ENCODE assay signal across 22 cellular contexts in genomic region chr6:92231220-92231701, GRCh38.
A peak's percentile ranks its signal among the peaks of the same experiment; 100 is the strongest.
DNase-seq lines count a peak whose midpoint lies in the region; ATAC-seq, FAIRE-seq and TF ChIP-seq lines count a peak whose summit lies in the region.
"Had no signal": no experiment of that assay in that cellular context is flagged by ENCODE, and none has a peak within 500 bp of the region (broad histone marks: within the 10 kb centered on the region; RNA-seq: fewer than 3 reads in every experiment).

No MANE protein-coding gene starts in this region.

- H2AFZ ChIP-seq in GM12878 (ENCODE audit: control insufficient read depth, low read depth, low read length): no peak overlapping the region

- in situ Hi-C loops in GM12878 (cut with MboI): no loop called here

- no peak overlapping the region for H3K4me3 ChIP-seq in GM12878
- H3K4me3 ChIP-seq: spleen, upper lobe of left lung had no signal

- no peaks in the 10 kb centered on the region for H3K27me3 ChIP-seq in GM12878 (replicated peaks in 1 of 2; ENCODE audit: control insufficient read depth in 2 of 2, insufficient read depth in 2 of 2, low read length in 1 of 2)
- H3K27me3 ChIP-seq: spleen, upper lobe of left lung had no signal

- no peak overlapping the region for H3K9ac ChIP-seq in GM12878 (ENCODE audit: control insufficient read depth, insufficient read depth, low read length)

- intact Hi-C loops in GM12878 (cut with micrococcal nuclease; ENCODE audit: unreplicated experiment): loop anchor here (10.0 kb wide), 1 partner anchor 746 kb away; no protein-coding TSS in a partner anchor

- no peaks in the 10 kb centered on the region for H3K27me3 Mint-ChIP-seq in activated CD4-positive, alpha-beta memory T cell treated with anti-CD3 and anti-CD28 coated beads, Interleukin-2, amount 10 ng/mL, durations not matched to agents 7 days and 5 days
- H3K27me3 Mint-ChIP-seq: activated CD4-positive, alpha-beta T cell treated with anti-CD3 and anti-CD28 coated beads for 36 hours; activated naive CD8-positive, alpha-beta T cell treated with anti-CD3 and anti-CD28 coated beads for 36 hours; CD8-positive, alpha-beta memory T cell; IgD-negative memory B cell had no signal

- CTCF ChIA-PET in GM12878 (lab: Yijun Ruan, JAX): interaction anchor here (0.7 to 1.3 kb wide), 5 partner anchors 9 to 119 kb away, joined by 3 to 5 read pairs (median 3); no protein-coding TSS in a partner anchor
- CTCF ChIA-PET in activated CD4-positive, alpha-beta memory T cell treated with anti-CD3 and anti-CD28 coated beads, Interleukin-2, amount 10 ng/mL, durations not matched to agents 7 days and 5 days (lab: Charles Lee): no interaction called here

- H3K27ac Mint-ChIP-seq in activated CD4-positive, alpha-beta memory T cell treated with anti-CD3 and anti-CD28 coated beads, Interleukin-2, amount 10 ng/mL, durations not matched to agents 7 days and 5 days: no peak overlapping the region
- H3K27ac Mint-ChIP-seq: activated CD4-positive, alpha-beta T cell treated with anti-CD3 and anti-CD28 coated beads for 36 hours; activated naive CD8-positive, alpha-beta T cell treated with anti-CD3 and anti-CD28 coated beads for 36 hours; CD8-positive, alpha-beta memory T cell; IgD-negative memory B cell had no signal

- whole genome bisulfite sequencing in GM12878 (ENCODE audit: insufficient coverage, insufficient replicate concordance, low lambda C conversion rate, missing lambda C conversion rate): 45% methylated on average over 1 of the region's 1 CpG

- TF ChIP-seq CTCF in GM12878 (IDR thresholded peaks at IDR 0.05 in 2 of 3, conservative IDR thresholded peaks at IDR 0.05 in 1 of 3; ENCODE audit: control insufficient read depth in 2 of 3, extremely low read depth in 1 of 3, insufficient read depth in 1 of 3, low read depth in 3 of 3, low read length in 3 of 3): no peak

- no peaks in the 10 kb centered on the region for H3K9me3 ChIP-seq in GM12878 (replicated peaks; ENCODE audit: control insufficient read depth, insufficient read depth, low read length)
- H3K9me3 ChIP-seq: spleen, upper lobe of left lung had no signal

- no peak overlapping the region for H3K4me2 ChIP-seq in GM12878 (ENCODE audit: control insufficient read depth, insufficient read depth)

- POLR2A ChIA-PET in GM12878 (lab: Charles Lee): interaction anchor here (1.1 kb wide), 1 partner anchor 9 kb away, joined by 6 read pairs; no protein-coding TSS in a partner anchor
- POLR2A ChIA-PET in activated CD4-positive, alpha-beta memory T cell treated with anti-CD3 and anti-CD28 coated beads, Interleukin-2, amount 10 ng/mL, durations not matched to agents 7 days and 5 days (lab: Charles Lee): no interaction called here

- BruUV-seq in GM12878 (replicated peaks; lab: Mats Ljungman, UMichigan): no TSS peak

- H3K4me1 ChIP-seq in GM12878 (ENCODE audit: control insufficient read depth, insufficient read depth, low read length): no peaks in the 10 kb centered on the region
- H3K4me1 ChIP-seq: spleen, upper lobe of left lung had no signal

- peaks cover 15% of the 10 kb centered on the region for H3K9me3 Mint-ChIP-seq in activated CD4-positive, alpha-beta memory T cell treated with anti-CD3 and anti-CD28 coated beads, Interleukin-2, amount 10 ng/mL, durations not matched to agents 7 days and 5 days

- TF ChIP-seq EP300 in GM12878 (IDR thresholded peaks at IDR 0.05; ENCODE audit: borderline replicate concordance in 1 of 2, control insufficient read depth in 1 of 2, low read depth in 2 of 2, low read length in 2 of 2): peak; percentile 71 to 91; a peak in 3 of 4 replicates

- DNase-seq in NCI-H1092 treated with DMSO at 0.1 percent for 48 hours (lab: John Stamatoyannopoulos, UW): peak; percentile 41
- DNase-seq in NCI-H2107 (lab: John Stamatoyannopoulos, UW): peak; percentile 90
- no peak for DNase-seq in GM12878 (ENCODE audit: low read depth, low spot score)
- no peak for DNase-seq in NCI-H226
- no peak for DNase-seq in activated CD4-positive, alpha-beta memory T cell treated with anti-CD3 and anti-CD28 coated beads, Interleukin-2, amount 10 ng/mL, durations not matched to agents 7 days and 5 days
- DNase-seq in stimulated activated CD4-positive, alpha-beta T cell treated with anti-CD3 and anti-CD28 coated beads, Interleukin-1b, Interleukin-23, amount 100 ng/mL, for 48 hours: no peak
- no peak for DNase-seq in stimulated activated CD4-positive, alpha-beta T cell treated with anti-CD3 and anti-CD28 coated beads, Interleukin-4, amount 100 ng/mL, for 4 hours
- DNase-seq: activated CD4-positive, alpha-beta T cell treated with anti-CD3 and anti-CD28 coated beads for 36 hours; activated naive CD8-positive, alpha-beta T cell treated with anti-CD3 and anti-CD28 coated beads for 36 hours; CD8-positive, alpha-beta memory T cell; cerebellar nuclear complex; HCEC 1CT; mammary epithelial cell; NCI-H446 treated with DMSO at 0.1 percent for 48 hours; occipital lobe; spleen; upper lobe of left lung had no signal

- H4K20me1 ChIP-seq in GM12878 (ENCODE audit: control insufficient read depth, insufficient read depth): no peaks in the 10 kb centered on the region

- no peak overlapping the region for H3K4me3 Mint-ChIP-seq in activated CD4-positive, alpha-beta memory T cell treated with anti-CD3 and anti-CD28 coated beads, Interleukin-2, amount 10 ng/mL, durations not matched to agents 7 days and 5 days
- H3K4me3 Mint-ChIP-seq: activated CD4-positive, alpha-beta T cell treated with anti-CD3 and anti-CD28 coated beads for 36 hours; activated naive CD8-positive, alpha-beta T cell treated with anti-CD3 and anti-CD28 coated beads for 36 hours; CD8-positive, alpha-beta memory T cell; IgD-negative memory B cell had no signal

- H3K36me3 Mint-ChIP-seq in activated CD4-positive, alpha-beta memory T cell treated with anti-CD3 and anti-CD28 coated beads, Interleukin-2, amount 10 ng/mL, durations not matched to agents 7 days and 5 days (ENCODE audit: low read depth): no peaks in the 10 kb centered on the region
- H3K36me3 Mint-ChIP-seq: activated naive CD8-positive, alpha-beta T cell treated with anti-CD3 and anti-CD28 coated beads for 36 hours; CD8-positive, alpha-beta memory T cell; IgD-negative memory B cell had no signal

- no peaks in the 10 kb centered on the region for H3K36me3 ChIP-seq in GM12878 (ENCODE audit: control insufficient read depth in 2 of 2, insufficient read depth in 2 of 2, low read length in 1 of 2)
- H3K36me3 ChIP-seq: spleen, upper lobe of left lung had no signal

- no peak overlapping the region for H3K27ac ChIP-seq in GM12878 (ENCODE audit: control insufficient read depth, insufficient read depth)
- H3K27ac ChIP-seq: spleen, upper lobe of left lung had no signal

- H3K79me2 ChIP-seq in GM12878 (ENCODE audit: control insufficient read depth, insufficient read depth, low read length): no peaks in the 10 kb centered on the region

- H3K4me1 Mint-ChIP-seq in activated CD4-positive, alpha-beta memory T cell treated with anti-CD3 and anti-CD28 coated beads, Interleukin-2, amount 10 ng/mL, durations not matched to agents 7 days and 5 days: no peaks in the 10 kb centered on the region
- H3K4me1 Mint-ChIP-seq: activated CD4-positive, alpha-beta T cell treated with anti-CD3 and anti-CD28 coated beads for 36 hours; activated naive CD8-positive, alpha-beta T cell treated with anti-CD3 and anti-CD28 coated beads for 36 hours; CD8-positive, alpha-beta memory T cell; IgD-negative memory B cell had no signal

- FAIRE-seq in GM12878 (lab: Jason Lieb, UNC): no peak
- FAIRE-seq: frontal cortex, keratinocyte, TTC549 had no signal

- no peak for TF ChIP-seq POLR2A in GM12878 (IDR thresholded peaks at IDR 0.05; ENCODE audit: low read depth, low read length)

- RAD21 ChIA-PET in GM12878 (lab: Charles Lee; ENCODE audit: unreplicated experiment): interaction anchor here (0.6 to 3.0 kb wide), 22 partner anchors 9 to 900 kb away, joined by 3 to 9 read pairs (median 3); no protein-coding TSS in a partner anchor

- ATAC-seq in GM18870 (IDR thresholded peaks at IDR 0.05; ENCODE audit: unreplicated experiment): peak; percentile 51
- peak; percentile 94 for ATAC-seq in GM12878
- ATAC-seq: activated CD4-positive, alpha-beta T cell treated with anti-CD3 and anti-CD28 coated beads for 36 hours had no signal

- no peak for TF ChIP-seq RAD21 in GM12878 (IDR thresholded peaks at IDR 0.05; ENCODE audit: insufficient read depth, low read depth, low read length)

- SMC1A ChIA-PET in GM12878 (lab: Charles Lee; ENCODE audit: uncharacterized antibody, unreplicated experiment): interaction anchor here (0.6 to 3.0 kb wide), 17 partner anchors 10 to 901 kb away, joined by 3 to 23 read pairs (median 4); no protein-coding TSS in a partner anchor

TF ChIP-seq in GM12878, 131 proteins besides CTCF, POLR2A, EP300 and RAD21 (continues in another document):
- no peak for TF ChIP-seq ZBTB33 (IDR thresholded peaks at IDR 0.05)
- peak; percentile 92 for TF ChIP-seq IKZF1 (conservative IDR thresholded peaks at IDR 0.05)
- TF ChIP-seq ATF3 (IDR thresholded peaks at IDR 0.05; ENCODE audit: borderline replicate concordance, extremely low read depth, low read depth, low read length): no peak

Comparison
In these comparisons a context has a peak if more than half of its experiments do, and no peak if none do; other contexts are left out.
1. DNase-seq: peak in NCI-H1092 treated with DMSO at 0.1 percent for 48 hours (single experiment) and NCI-H2107 (single experiment); none in GM12878 (single experiment), NCI-H226 (single experiment), activated CD4-positive, alpha-beta memory T cell treated with anti-CD3 and anti-CD28 coated beads, Interleukin-2, amount 10 ng/mL, durations not matched to agents 7 days and 5 days (single experiment), stimulated activated CD4-positive, alpha-beta T cell treated with anti-CD3 and anti-CD28 coated beads, Interleukin-1b, Interleukin-23, amount 100 ng/mL, for 48 hours (single experiment) and stimulated activated CD4-positive, alpha-beta T cell treated with anti-CD3 and anti-CD28 coated beads, Interleukin-4, amount 100 ng/mL, for 4 hours (0 of 2).